ENCODE assay signal across 9 cellular contexts in genomic region chr17:51389875-51390274, GRCh38.
"Had no signal": no experiment of that assay in that cellular context is flagged by ENCODE, and none has a peak within 500 bp of the region (broad histone marks: within the 10 kb centered on the region; RNA-seq: fewer than 3 reads in every experiment).

No MANE protein-coding gene starts in this region.

- FAIRE-seq: H1, H54, HepG2 had no signal

- H3K36me3 Mint-ChIP-seq: IgD-negative memory B cell had no signal

- H3K4me3 ChIP-seq: GM23338 had no signal

- H3K27ac Mint-ChIP-seq: GM23338, H9, HFFc6, IgD-negative memory B cell had no signal

- H3K27ac ChIP-seq: HL-60 had no signal

- H3K4me1 Mint-ChIP-seq: GM23338, H9 had no signal

- H3K4me2 ChIP-seq: GM23338 had no signal

- H2AFZ ChIP-seq: GM23338 had no signal

- H3K9me3 Mint-ChIP-seq: GM23338, H9, HFFc6, IgD-negative memory B cell had no signal

- H3K4me3 Mint-ChIP-seq: GM23338, H9, HFFc6, IgD-negative memory B cell had no signal

- DNase-seq: H9, HCEC 1CT, HFFc6 had no signal
